ENCODE assay signal across 1 cellular context in the genomic region with DNA sequence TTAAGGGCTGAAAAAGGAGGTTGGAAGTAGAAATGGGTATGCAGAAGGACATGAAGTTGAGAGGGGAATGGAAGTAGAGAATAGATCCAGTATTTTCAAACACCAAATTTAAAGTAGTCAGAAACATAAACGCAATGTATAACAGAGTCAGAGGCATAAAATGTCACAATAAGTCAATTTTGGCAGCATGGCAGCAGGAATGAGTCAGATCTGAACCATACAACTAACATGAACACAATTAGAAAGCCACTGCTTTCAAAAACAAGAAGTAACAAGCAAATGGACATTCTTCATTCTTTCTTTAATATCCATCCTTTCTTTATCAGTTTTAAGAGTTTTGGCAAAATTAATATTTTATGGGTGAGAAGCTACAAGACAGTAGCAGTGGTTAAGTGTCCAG.
TF ChIP-seq lines count a peak whose summit lies in the region.

No MANE protein-coding gene starts in this region.

TF ChIP-seq in SK-N-SH, 30 proteins besides CTCF, POLR2A, EP300 and RAD21 (continued from another document):
- TF ChIP-seq TCF12 (IDR thresholded peaks at IDR 0.05) = peak; percentile 11; the same call in 1 of the 2 replicates
- TF ChIP-seq, protein P1, sequence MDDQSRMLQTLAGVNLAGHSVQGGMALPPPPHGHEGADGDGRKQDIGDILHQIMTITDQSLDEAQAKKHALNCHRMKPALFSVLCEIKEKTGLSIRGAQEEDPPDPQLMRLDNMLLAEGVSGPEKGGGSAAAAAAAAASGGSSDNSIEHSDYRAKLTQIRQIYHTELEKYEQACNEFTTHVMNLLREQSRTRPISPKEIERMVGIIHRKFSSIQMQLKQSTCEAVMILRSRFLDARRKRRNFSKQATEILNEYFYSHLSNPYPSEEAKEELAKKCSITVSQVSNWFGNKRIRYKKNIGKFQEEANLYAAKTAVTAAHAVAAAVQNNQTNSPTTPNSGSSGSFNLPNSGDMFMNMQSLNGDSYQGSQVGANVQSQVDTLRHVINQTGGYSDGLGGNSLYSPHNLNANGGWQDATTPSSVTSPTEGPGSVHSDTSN (IDR thresholded peaks at IDR 0.05) = peak; percentile 73
- peak; percentile 53; the same call in 1 of the 2 replicates for TF ChIP-seq FOSL2 (IDR thresholded peaks at IDR 0.05; ENCODE audit: borderline replicate concordance, low read depth)
